Comparison of ENCODE assay signal across 1 cellular context in the genomic region with DNA sequence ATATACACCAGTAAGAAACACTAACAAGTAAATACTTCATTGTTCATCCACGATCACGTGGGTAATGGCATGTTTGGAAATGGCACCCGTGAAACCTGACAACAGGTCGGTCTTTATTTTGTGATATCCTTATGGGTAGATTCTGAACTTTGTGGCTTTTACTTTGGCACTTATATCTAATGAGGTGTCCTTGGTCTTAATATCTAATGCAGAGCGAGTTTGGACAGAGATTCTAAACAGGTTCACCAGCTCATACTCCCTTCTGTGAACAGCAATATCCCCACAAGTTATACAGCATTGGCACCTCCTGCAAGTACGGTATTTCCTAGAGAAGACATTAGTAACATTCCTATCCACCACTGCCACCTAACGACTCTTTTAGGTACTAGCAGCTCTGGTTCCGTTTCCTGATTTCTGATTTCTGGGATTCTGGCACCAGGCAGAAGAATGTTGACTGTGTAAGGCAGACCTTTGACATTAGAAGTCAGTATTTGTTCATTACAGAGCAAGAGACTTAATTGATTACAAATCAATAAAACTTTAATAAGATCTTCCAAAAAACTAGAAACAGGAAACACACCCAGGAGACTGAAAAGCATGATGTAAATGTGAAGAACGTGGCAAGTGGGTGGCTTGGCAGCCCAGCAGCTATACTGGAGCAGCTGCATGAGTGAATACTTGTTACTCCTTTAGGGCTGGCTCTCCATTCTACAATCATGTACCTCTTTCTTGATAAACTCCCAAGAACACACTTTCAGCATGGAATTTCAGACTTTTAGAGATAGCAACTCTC.
TF ChIP-seq lines count a peak whose summit lies in the region.

No MANE protein-coding gene starts in this region.

TF ChIP-seq in H1, 55 proteins besides CTCF, POLR2A, EP300 and RAD21:
- TF ChIP-seq, protein P1, sequence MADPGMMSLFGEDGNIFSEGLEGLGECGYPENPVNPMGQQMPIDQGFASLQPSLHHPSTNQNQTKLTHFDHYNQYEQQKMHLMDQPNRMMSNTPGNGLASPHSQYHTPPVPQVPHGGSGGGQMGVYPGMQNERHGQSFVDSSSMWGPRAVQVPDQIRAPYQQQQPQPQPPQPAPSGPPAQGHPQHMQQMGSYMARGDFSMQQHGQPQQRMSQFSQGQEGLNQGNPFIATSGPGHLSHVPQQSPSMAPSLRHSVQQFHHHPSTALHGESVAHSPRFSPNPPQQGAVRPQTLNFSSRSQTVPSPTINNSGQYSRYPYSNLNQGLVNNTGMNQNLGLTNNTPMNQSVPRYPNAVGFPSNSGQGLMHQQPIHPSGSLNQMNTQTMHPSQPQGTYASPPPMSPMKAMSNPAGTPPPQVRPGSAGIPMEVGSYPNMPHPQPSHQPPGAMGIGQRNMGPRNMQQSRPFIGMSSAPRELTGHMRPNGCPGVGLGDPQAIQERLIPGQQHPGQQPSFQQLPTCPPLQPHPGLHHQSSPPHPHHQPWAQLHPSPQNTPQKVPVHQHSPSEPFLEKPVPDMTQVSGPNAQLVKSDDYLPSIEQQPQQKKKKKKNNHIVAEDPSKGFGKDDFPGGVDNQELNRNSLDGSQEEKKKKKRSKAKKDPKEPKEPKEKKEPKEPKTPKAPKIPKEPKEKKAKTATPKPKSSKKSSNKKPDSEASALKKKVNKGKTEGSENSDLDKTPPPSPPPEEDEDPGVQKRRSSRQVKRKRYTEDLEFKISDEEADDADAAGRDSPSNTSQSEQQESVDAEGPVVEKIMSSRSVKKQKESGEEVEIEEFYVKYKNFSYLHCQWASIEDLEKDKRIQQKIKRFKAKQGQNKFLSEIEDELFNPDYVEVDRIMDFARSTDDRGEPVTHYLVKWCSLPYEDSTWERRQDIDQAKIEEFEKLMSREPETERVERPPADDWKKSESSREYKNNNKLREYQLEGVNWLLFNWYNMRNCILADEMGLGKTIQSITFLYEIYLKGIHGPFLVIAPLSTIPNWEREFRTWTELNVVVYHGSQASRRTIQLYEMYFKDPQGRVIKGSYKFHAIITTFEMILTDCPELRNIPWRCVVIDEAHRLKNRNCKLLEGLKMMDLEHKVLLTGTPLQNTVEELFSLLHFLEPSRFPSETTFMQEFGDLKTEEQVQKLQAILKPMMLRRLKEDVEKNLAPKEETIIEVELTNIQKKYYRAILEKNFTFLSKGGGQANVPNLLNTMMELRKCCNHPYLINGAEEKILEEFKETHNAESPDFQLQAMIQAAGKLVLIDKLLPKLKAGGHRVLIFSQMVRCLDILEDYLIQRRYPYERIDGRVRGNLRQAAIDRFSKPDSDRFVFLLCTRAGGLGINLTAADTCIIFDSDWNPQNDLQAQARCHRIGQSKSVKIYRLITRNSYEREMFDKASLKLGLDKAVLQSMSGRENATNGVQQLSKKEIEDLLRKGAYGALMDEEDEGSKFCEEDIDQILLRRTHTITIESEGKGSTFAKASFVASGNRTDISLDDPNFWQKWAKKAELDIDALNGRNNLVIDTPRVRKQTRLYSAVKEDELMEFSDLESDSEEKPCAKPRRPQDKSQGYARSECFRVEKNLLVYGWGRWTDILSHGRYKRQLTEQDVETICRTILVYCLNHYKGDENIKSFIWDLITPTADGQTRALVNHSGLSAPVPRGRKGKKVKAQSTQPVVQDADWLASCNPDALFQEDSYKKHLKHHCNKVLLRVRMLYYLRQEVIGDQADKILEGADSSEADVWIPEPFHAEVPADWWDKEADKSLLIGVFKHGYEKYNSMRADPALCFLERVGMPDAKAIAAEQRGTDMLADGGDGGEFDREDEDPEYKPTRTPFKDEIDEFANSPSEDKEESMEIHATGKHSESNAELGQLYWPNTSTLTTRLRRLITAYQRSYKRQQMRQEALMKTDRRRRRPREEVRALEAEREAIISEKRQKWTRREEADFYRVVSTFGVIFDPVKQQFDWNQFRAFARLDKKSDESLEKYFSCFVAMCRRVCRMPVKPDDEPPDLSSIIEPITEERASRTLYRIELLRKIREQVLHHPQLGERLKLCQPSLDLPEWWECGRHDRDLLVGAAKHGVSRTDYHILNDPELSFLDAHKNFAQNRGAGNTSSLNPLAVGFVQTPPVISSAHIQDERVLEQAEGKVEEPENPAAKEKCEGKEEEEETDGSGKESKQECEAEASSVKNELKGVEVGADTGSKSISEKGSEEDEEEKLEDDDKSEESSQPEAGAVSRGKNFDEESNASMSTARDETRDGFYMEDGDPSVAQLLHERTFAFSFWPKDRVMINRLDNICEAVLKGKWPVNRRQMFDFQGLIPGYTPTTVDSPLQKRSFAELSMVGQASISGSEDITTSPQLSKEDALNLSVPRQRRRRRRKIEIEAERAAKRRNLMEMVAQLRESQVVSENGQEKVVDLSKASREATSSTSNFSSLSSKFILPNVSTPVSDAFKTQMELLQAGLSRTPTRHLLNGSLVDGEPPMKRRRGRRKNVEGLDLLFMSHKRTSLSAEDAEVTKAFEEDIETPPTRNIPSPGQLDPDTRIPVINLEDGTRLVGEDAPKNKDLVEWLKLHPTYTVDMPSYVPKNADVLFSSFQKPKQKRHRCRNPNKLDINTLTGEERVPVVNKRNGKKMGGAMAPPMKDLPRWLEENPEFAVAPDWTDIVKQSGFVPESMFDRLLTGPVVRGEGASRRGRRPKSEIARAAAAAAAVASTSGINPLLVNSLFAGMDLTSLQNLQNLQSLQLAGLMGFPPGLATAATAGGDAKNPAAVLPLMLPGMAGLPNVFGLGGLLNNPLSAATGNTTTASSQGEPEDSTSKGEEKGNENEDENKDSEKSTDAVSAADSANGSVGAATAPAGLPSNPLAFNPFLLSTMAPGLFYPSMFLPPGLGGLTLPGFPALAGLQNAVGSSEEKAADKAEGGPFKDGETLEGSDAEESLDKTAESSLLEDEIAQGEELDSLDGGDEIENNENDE (IDR thresholded peaks at IDR 0.05; ENCODE audit: insufficient replicate concordance, low read length): peak; percentile 59
- peak; percentile 57; the same call in 1 of the 2 replicates for TF ChIP-seq TEAD4 (IDR thresholded peaks at IDR 0.05; ENCODE audit: low read depth, low read length)
- TF ChIP-seq, protein P2, sequence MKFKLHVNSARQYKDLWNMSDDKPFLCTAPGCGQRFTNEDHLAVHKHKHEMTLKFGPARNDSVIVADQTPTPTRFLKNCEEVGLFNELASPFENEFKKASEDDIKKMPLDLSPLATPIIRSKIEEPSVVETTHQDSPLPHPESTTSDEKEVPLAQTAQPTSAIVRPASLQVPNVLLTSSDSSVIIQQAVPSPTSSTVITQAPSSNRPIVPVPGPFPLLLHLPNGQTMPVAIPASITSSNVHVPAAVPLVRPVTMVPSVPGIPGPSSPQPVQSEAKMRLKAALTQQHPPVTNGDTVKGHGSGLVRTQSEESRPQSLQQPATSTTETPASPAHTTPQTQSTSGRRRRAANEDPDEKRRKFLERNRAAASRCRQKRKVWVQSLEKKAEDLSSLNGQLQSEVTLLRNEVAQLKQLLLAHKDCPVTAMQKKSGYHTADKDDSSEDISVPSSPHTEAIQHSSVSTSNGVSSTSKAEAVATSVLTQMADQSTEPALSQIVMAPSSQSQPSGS (IDR thresholded peaks at IDR 0.05; ENCODE audit: low read length): no peak
